In the genomic region with DNA sequence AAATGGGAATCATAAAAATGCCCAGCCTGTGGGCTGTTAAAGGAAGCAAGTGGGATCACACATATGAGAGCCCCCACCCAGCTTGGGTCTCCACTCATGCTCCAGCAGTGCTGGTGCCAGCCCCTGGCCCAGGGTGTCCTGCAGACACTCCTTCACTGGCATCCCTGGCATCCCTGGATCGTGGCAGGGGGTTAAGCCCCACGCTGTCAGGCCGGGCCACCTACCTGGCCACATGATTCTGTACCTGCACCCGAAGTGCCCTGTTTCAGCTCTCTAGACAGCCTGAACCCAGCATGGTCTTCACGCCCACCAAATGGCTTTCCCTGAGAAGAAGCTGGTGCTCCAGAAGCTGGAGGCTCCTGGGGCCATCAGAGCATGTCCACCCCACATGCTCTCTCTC, we compare ENCODE assay signal across 22 cellular contexts.
"Had no signal": no experiment of that assay in that cellular context is flagged by ENCODE, and none has a peak within 500 bp of the region (broad histone marks: within the 10 kb centered on the region; RNA-seq: fewer than 3 reads in every experiment).

No MANE protein-coding gene starts in this region.

- H3K4me1 Mint-ChIP-seq: mesothelial cell of epicardium; naive B cell; stimulated activated effector memory CD8-positive, alpha-beta T cell treated with anti-CD3 and anti-CD28 coated beads, Interleukin-12 subunit alpha, Interleukin-12 subunit beta, amount 100 ng/mL, for 72 hours had no signal

- H3K27ac Mint-ChIP-seq: effector memory CD8-positive, alpha-beta T cell; mesothelial cell of epicardium; naive B cell; nephron progenitor cell; progenitor cell of endocrine pancreas; stimulated activated effector memory CD8-positive, alpha-beta T cell treated with anti-CD3 and anti-CD28 coated beads, Interleukin-12 subunit alpha, Interleukin-12 subunit beta, amount 100 ng/mL, for 72 hours; type B pancreatic cell had no signal

- ATAC-seq: effector memory CD8-positive, alpha-beta T cell; left lobe of liver; mucosa of descending colon; pancreas; sciatic nerve; stimulated activated effector memory CD8-positive, alpha-beta T cell treated with anti-CD3 and anti-CD28 coated beads, Interleukin-12 subunit alpha, Interleukin-12 subunit beta, amount 100 ng/mL, for 72 hours had no signal

- H3K36me3 Mint-ChIP-seq: mesothelial cell of epicardium; naive B cell; stimulated activated effector memory CD8-positive, alpha-beta T cell treated with anti-CD3 and anti-CD28 coated beads, Interleukin-12 subunit alpha, Interleukin-12 subunit beta, amount 100 ng/mL, for 72 hours; type B pancreatic cell had no signal

- DNase-seq: cortex of kidney; effector memory CD8-positive, alpha-beta T cell; erythroblast; esophagus squamous epithelium; foreskin melanocyte; mesenchymal stem cell; mucosa of descending colon; naive B cell; nephron progenitor cell; occipital lobe; stimulated activated CD4-positive, alpha-beta T cell treated with anti-CD3 and anti-CD28 coated beads, Interleukin-2, amount 100 ng/mL, for 24 hours; stimulated activated CD4-positive, alpha-beta T cell treated with anti-CD3 and anti-CD28 coated beads, Interleukin-4, amount 100 ng/mL, for 24 hours; stimulated activated naive CD4-positive, alpha-beta T cell treated with Interleukin-2 at 50 U/mL for 16 hours; stomach; testis had no signal

- H3K4me3 Mint-ChIP-seq: effector memory CD8-positive, alpha-beta T cell; mesothelial cell of epicardium; naive B cell; nephron progenitor cell; stimulated activated effector memory CD8-positive, alpha-beta T cell treated with anti-CD3 and anti-CD28 coated beads, Interleukin-12 subunit alpha, Interleukin-12 subunit beta, amount 100 ng/mL, for 72 hours; type B pancreatic cell had no signal

- H3K9me3 Mint-ChIP-seq: effector memory CD8-positive, alpha-beta T cell; mesothelial cell of epicardium; nephron progenitor cell; stimulated activated effector memory CD8-positive, alpha-beta T cell treated with anti-CD3 and anti-CD28 coated beads, Interleukin-12 subunit alpha, Interleukin-12 subunit beta, amount 100 ng/mL, for 72 hours; type B pancreatic cell had no signal
